Comparison of ENCODE assay signal across 12 cellular contexts in the genomic region with DNA sequence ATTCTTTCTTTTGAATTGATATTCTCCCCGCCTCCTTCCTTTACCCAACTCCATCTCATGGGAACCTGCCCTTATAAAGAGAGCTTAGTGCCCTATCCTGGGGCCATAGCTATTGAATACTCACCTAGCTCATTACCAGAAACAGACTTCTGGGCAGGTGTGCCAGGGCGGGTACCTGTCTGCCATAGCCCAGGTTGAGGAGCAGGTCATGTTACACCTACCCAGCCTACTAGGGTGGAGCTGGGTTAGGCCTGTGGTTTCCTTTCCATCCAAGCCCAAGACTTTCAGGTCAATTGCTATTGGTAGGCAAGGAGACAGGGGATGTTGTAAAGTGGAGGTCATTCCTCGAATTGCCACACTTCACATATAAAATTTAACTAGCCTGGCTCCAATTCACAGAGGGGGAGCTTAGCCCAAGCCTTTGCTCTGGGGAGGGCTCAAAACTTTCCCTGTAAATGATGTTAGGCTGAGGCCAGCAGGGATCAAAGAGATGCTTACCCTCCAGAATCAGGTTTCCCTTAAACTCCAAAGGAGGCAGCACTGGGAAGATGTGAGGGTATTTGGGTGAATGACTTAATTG.
DNase-seq lines count a peak whose midpoint lies in the region; ATAC-seq and TF ChIP-seq lines count a peak whose summit lies in the region.
"Had no signal": no experiment of that assay in that cellular context is flagged by ENCODE, and none has a peak within 500 bp of the region (broad histone marks: within the 10 kb centered on the region; RNA-seq: fewer than 3 reads in every experiment).

No MANE protein-coding gene starts in this region.

- no peak overlapping the region for H2BK15ac ChIP-seq in mesendoderm (replicated peaks; ENCODE audit: low read depth)

- no peak overlapping the region for H3K18ac ChIP-seq in mesendoderm (ENCODE audit: low read length)

- H4K8ac ChIP-seq in mesendoderm (ENCODE audit: low read depth, low read length), result no peak overlapping the region

- H3K23ac ChIP-seq in mesendoderm (ENCODE audit: low read length), result no peak overlapping the region

- no peaks in the 10 kb centered on the region for H3K9me3 Mint-ChIP-seq in natural killer cell
- H3K9me3 Mint-ChIP-seq in natural killer cell treated with Interleukin-12 subunit alpha and Interleukin-12 subunit beta and Interleukin-15 and Interleukin-18, amount 100 ng/mL, for 72 hours, result no peaks in the 10 kb centered on the region
- H3K9me3 Mint-ChIP-seq: activated T-helper 17 cell treated with anti-CD3 and anti-CD28 coated beads, Interleukin-2, amount 50 U/mL, for 72 hours had no signal

- no peak overlapping the region for H2BK5ac ChIP-seq in mesendoderm (ENCODE audit: low read length)

- H3K4me3 ChIP-seq in astrocyte of the cerebellum (ENCODE audit: low read depth, low read length) (peak overlapping the region; percentile 79), aorta (ENCODE audit: low read length in 2 of 2) (peak overlapping the region in 1 of 2 donors; percentile 35), mesendoderm (ENCODE audit: low read length) (no peak overlapping the region)
- H3K4me3 ChIP-seq: SJSA1 had no signal

- no peak overlapping the region for H3K4me2 ChIP-seq in mesendoderm (ENCODE audit: low read length)

- TF ChIP-seq CTCF in natural killer cell (IDR thresholded peaks at IDR 0.05), result no peak
- TF ChIP-seq CTCF in astrocyte of the cerebellum (IDR thresholded peaks at IDR 0.05; ENCODE audit: low read depth, low read length, missing control alignments), result no peak

- no peaks in the 10 kb centered on the region for H3K36me3 Mint-ChIP-seq in natural killer cell
- no peaks in the 10 kb centered on the region for H3K36me3 Mint-ChIP-seq in natural killer cell treated with Interleukin-12 subunit alpha and Interleukin-12 subunit beta and Interleukin-15 and Interleukin-18, amount 100 ng/mL, for 72 hours

- H3K36me3 ChIP-seq in aorta (ENCODE audit: control insufficient read depth in 1 of 2, insufficient read depth in 2 of 2, low read length in 1 of 2) (no peaks in the 10 kb centered on the region), mesendoderm (ENCODE audit: control insufficient read depth, insufficient read depth, low read length) (no peaks in the 10 kb centered on the region)
- H3K36me3 ChIP-seq: SJSA1 had no signal

- H3K4me1 ChIP-seq in aorta (ENCODE audit: control insufficient read depth in 1 of 2, insufficient read depth in 2 of 2, low read length in 2 of 2), result peaks cover 3 to 28% of the 10 kb centered on the region in 2 donors
- H3K4me1 ChIP-seq in mesendoderm (ENCODE audit: control insufficient read depth, low read depth, low read length), result peaks cover 16% of the 10 kb centered on the region

- H3K4me3 Mint-ChIP-seq in natural killer cell, result peak overlapping the region; percentile 45
- H3K4me3 Mint-ChIP-seq in natural killer cell treated with Interleukin-12 subunit alpha and Interleukin-12 subunit beta and Interleukin-15 and Interleukin-18, amount 100 ng/mL, for 72 hours, result no peak overlapping the region

- H3K79me2 ChIP-seq in mesendoderm (ENCODE audit: control insufficient read depth, insufficient read depth, low read length), result no peaks in the 10 kb centered on the region

- H3K79me1 ChIP-seq in mesendoderm (ENCODE audit: low read length), result no peaks in the 10 kb centered on the region

- intact Hi-C loops in natural killer cell (cut with micrococcal nuclease), result no loop called here
- intact Hi-C loops in aorta (cut with DNase I), result no loop called here

- 71 to 77% methylated on average over 3 of the region's 3 CpGs for WGBS in aorta, 2 donors
- WGBS in mesendoderm (ENCODE audit: extremely low coverage, insufficient coverage, low lambda C conversion rate), result no CpG with 5 or more reads among the region's 3 CpGs

- no peak for DNase-seq in natural killer cell
- no peak for DNase-seq in natural killer cell treated with Interleukin-12 subunit alpha and Interleukin-12 subunit beta and Interleukin-15 and Interleukin-18, amount 100 ng/mL, for 72 hours (ENCODE audit: low spot score)
- DNase-seq in astrocyte of the cerebellum (ENCODE audit: low read depth), result no peak
- DNase-seq in aorta, result no peak
- DNase-seq in mesendoderm, result no peak
- no peak for DNase-seq in stimulated activated naive CD4-positive, alpha-beta T cell treated with Interleukin-2 at 50 U/mL for 16 hours (lab: John Stamatoyannopoulos, UW)
- DNase-seq: cortex of kidney, glutamatergic neuron had no signal

- peaks cover 35% of the 10 kb centered on the region in 2 donors for H3K27me3 Mint-ChIP-seq in natural killer cell (ENCODE audit: low read depth in 2 of 2)
- peaks cover 39 to 55% of the 10 kb centered on the region in 2 donors for H3K27me3 Mint-ChIP-seq in natural killer cell treated with Interleukin-12 subunit alpha and Interleukin-12 subunit beta and Interleukin-15 and Interleukin-18, amount 100 ng/mL, for 72 hours

- no peak overlapping the region for H3K27ac Mint-ChIP-seq in natural killer cell
- H3K27ac Mint-ChIP-seq in natural killer cell treated with Interleukin-12 subunit alpha and Interleukin-12 subunit beta and Interleukin-15 and Interleukin-18, amount 100 ng/mL, for 72 hours, result no peak overlapping the region
- H3K27ac Mint-ChIP-seq: activated T-helper 17 cell treated with anti-CD3 and anti-CD28 coated beads, Interleukin-2, amount 50 U/mL, for 72 hours had no signal

- H2BK120ac ChIP-seq in mesendoderm (ENCODE audit: low read depth, low read length), result no peak overlapping the region

- peak overlapping the region; percentile 23 for H3K27ac ChIP-seq in layer of hippocampus (ENCODE audit: low read depth, low read length)
- peak overlapping the region; percentile 48 to 87 for H3K27ac ChIP-seq in aorta (ENCODE audit: low read depth in 1 of 2, low read length in 2 of 2)
- no peak overlapping the region for H3K27ac ChIP-seq in mesendoderm (ENCODE audit: low read depth, low read length)
- H3K27ac ChIP-seq: SJSA1 had no signal

- no peak overlapping the region for H3K4ac ChIP-seq in mesendoderm (ENCODE audit: low read depth, low read length)

- in situ Hi-C loops in astrocyte of the cerebellum (cut with HindIII; ENCODE audit: low sequenced_read_pairs), result no loop called here

- no peak overlapping the region for H3K9ac ChIP-seq in mesendoderm (ENCODE audit: low read length)

- H3K56ac ChIP-seq in mesendoderm (ENCODE audit: low read length), result no peak overlapping the region

- peaks cover 5 to 26% of the 10 kb centered on the region in 2 donors for H3K4me1 Mint-ChIP-seq in natural killer cell
- H3K4me1 Mint-ChIP-seq in natural killer cell treated with Interleukin-12 subunit alpha and Interleukin-12 subunit beta and Interleukin-15 and Interleukin-18, amount 100 ng/mL, for 72 hours (ENCODE audit: low read depth in 2 of 2), result peaks cover 0 to 7% of the 10 kb centered on the region in 2 donors

- no peaks in the 10 kb centered on the region for H3K9me3 ChIP-seq in aorta (ENCODE audit: control insufficient read depth, low read length)
- H3K9me3 ChIP-seq: SJSA1 had no signal

- no peak overlapping the region for H2AK5ac ChIP-seq in mesendoderm (ENCODE audit: low read length)

- no peaks in the 10 kb centered on the region for H3K27me3 ChIP-seq in layer of hippocampus (ENCODE audit: control insufficient read depth, insufficient read depth, low read length)
- H3K27me3 ChIP-seq in aorta (ENCODE audit: control insufficient read depth in 1 of 2, insufficient read depth in 2 of 2, low read length in 1 of 2), result no peaks in the 10 kb centered on the region
- H3K27me3 ChIP-seq in mesendoderm (ENCODE audit: insufficient read depth, low read length, poor library complexity), result no peaks in the 10 kb centered on the region
- H3K27me3 ChIP-seq: SJSA1 had no signal

- H4K5ac ChIP-seq in mesendoderm (ENCODE audit: low read length), result no peak overlapping the region

- ATAC-seq in natural killer cell (no peak), aorta (ENCODE audit: low FRiP score) (no peak)
- ATAC-seq in natural killer cell treated with Interleukin-12 subunit alpha and Interleukin-12 subunit beta and Interleukin-15 and Interleukin-18, amount 100 ng/mL, for 72 hours, result no peak
- ATAC-seq in activated CD4-positive, CD25-positive, alpha-beta regulatory T cell treated with anti-CD3 and anti-CD28 coated beads, Interleukin-2, amount 50 U/mL, for 24 hours, result no peak
- ATAC-seq: activated T-helper 17 cell treated with anti-CD3 and anti-CD28 coated beads, Interleukin-2, amount 50 U/mL, for 72 hours had no signal
